8 cellular contexts compared by ENCODE assay signal in the genomic region with DNA sequence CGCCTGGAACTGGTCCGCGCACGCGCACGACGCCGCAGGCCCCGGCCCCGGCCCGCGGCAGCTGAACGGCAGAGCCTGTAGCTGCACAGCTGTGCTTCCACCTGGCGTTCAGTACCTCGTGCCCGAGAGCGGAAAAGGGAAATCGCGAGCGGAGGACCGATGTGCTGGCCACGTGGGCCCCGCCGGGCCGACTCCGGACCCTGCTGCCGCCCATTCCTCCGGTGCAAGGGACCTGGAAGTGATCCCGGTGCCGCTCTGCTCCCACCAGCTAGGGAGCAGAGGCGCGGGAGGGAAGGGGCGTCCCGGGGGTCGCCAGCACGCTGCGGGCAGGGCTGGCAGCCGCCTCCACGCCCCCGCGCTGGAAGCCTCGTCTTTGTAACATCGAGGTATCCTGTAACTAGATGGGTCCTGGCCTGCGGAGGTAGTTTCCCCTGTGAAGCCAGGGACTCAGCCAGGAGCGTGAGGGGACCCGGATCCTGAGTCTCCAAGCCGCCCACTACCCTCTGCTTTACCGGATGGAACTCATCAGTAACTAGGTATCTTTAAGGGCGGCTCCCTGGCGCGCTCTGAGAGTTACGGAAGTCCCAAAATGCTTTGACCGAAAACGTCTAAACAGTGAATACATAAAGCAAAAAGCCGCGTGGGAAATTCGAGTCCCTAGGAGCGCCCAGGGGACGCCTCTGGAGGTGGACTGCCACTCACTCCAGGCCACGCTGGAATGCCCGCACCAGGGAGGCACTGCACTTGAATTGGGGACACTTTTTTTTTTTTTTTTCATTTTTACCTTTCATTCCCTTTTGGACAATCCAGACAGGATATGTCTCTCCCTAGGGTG. TPM values are rescaled to one million over a fixed set of nuclear protein-coding genes. Genes with fewer than 3 reads are reported as not detected.
DNase-seq lines count a peak whose midpoint lies in the region; ATAC-seq and TF ChIP-seq lines count a peak whose summit lies in the region.

No MANE protein-coding gene starts in this region.

- H3K27me3 ChIP-seq in HUES48 (ENCODE audit: control insufficient read depth, insufficient read depth, low read length) (peaks cover 23% of the 10 kb centered on the region), ovary (no peaks in the 10 kb centered on the region), thoracic aorta (replicated peaks; ENCODE audit: insufficient read depth) (no peaks in the 10 kb centered on the region)

- intact Hi-C loops in ovary (cut with DNase I) = no loop called here

- TF ChIP-seq POLR2A in ovary (IDR thresholded peaks at IDR 0.05) = peak; percentile 45

- H3K36me3 ChIP-seq in HUES48 (ENCODE audit: control insufficient read depth, insufficient read depth, low read length) (peaks cover 11% of the 10 kb centered on the region), ovary (no peaks in the 10 kb centered on the region), thoracic aorta (peaks cover 6% of the 10 kb centered on the region)

- peak overlapping the region; percentile 69 for H3K4me3 ChIP-seq in HUES48 (ENCODE audit: low read depth, low read length)
- H3K4me3 ChIP-seq in fibroblast of villous mesenchyme (ENCODE audit: low read depth, low read length) = peak overlapping the region; percentile 63
- H3K4me3 ChIP-seq in ovary = peak overlapping the region; percentile 62
- H3K4me3 ChIP-seq in thoracic aorta = peak overlapping the region; percentile 99

- ATAC-seq in GM21515 (IDR thresholded peaks at IDR 0.05; ENCODE audit: unreplicated experiment) (peak; percentile 67), thoracic aorta (ENCODE audit: insufficient number of reproducible peaks, low FRiP score, low read depth) (peak; percentile 77)

- H3K9ac ChIP-seq in HUES48 (ENCODE audit: low read depth, low read length) = peak overlapping the region; percentile 82

- H3K4me1 ChIP-seq in HUES48 (ENCODE audit: control insufficient read depth, insufficient read depth, low read length) = peaks cover 10% of the 10 kb centered on the region
- H3K4me1 ChIP-seq in ovary (ENCODE audit: insufficient read depth) = no peaks in the 10 kb centered on the region
- peaks cover 14 to 59% of the 10 kb centered on the region in 2 donors for H3K4me1 ChIP-seq in thoracic aorta (ENCODE audit: control insufficient read depth in 1 of 2, low read depth in 2 of 2)

- H3K9me3 ChIP-seq in HUES48 (ENCODE audit: control insufficient read depth, insufficient read depth, low read length) = no peaks in the 10 kb centered on the region
- H3K9me3 ChIP-seq in ovary = no peaks in the 10 kb centered on the region
- no peaks in the 10 kb centered on the region for H3K9me3 ChIP-seq in thoracic aorta

- DNase-seq in DMS 273 (lab: John Stamatoyannopoulos, UW; ENCODE audit: unreplicated experiment) (peak; percentile 99), OCI-M2 (lab: John Stamatoyannopoulos, UW; ENCODE audit: unreplicated experiment) (peak; percentile 44), fibroblast of villous mesenchyme (ENCODE audit: low read depth) (peak; percentile 89), ovary (peak in 3 of 5 donors; percentile 91 to 96 (median 91)), thoracic aorta (ENCODE audit: low spot score) (peak; percentile 21)
- peak; percentile 90 to 95 for DNase-seq in activated T-cell treated with anti-CD3 and anti-CD28 coated beads, Interleukin-2, amount 50 U/mL, for 48 hours

- no peak for TF ChIP-seq EP300 in ovary (IDR thresholded peaks at IDR 0.05)

- TF ChIP-seq CTCF in fibroblast of villous mesenchyme (IDR thresholded peaks at IDR 0.05; ENCODE audit: insufficient read depth, low read depth, low read length) = no peak
- TF ChIP-seq CTCF in ovary (IDR thresholded peaks at IDR 0.05) = no peak
- TF ChIP-seq CTCF in thoracic aorta (IDR thresholded peaks at IDR 0.05) = peak; percentile 17

- H3K27ac ChIP-seq in HUES48 (ENCODE audit: low read depth, low read length) = peak overlapping the region; percentile 92
- H3K27ac ChIP-seq in ovary = peak overlapping the region; percentile 71 to 89
- peak overlapping the region; percentile 84 to 97 for H3K27ac ChIP-seq in thoracic aorta

- 0 to 1% (median 1%) methylated on average over 51 to 61 of the region's 61 CpGs for WGBS in ovary, 3 donors

RNA-seq across cellular contexts. Expression of gene ODC1, which starts 0.7 kb away (rescaled TPM):
- 88.3 and 133 TPM in 2 replicates for total RNA-seq in fibroblast of villous mesenchyme
- total RNA-seq in ovary = 100 to 1,000 TPM in 1 of 7 donors, 10 to 100 TPM in 6; 43.2 to 160 (median 55.7) TPM
- polyA plus RNA-seq in ovary = 100 to 1,000 TPM in 1 of 2 donors, 10 to 100 TPM in 1; 29.1 to 101 TPM
- total RNA-seq in thoracic aorta = 100 to 1,000 TPM; 104 to 123 TPM

Comparison
In these comparisons a context has a peak if more than half of its experiments do, and no peak if none do; other contexts are left out.
1. Peak in every context shown above with its lines: DNase-seq, ATAC-seq, H3K4me3 ChIP-seq and H3K27ac ChIP-seq.
2. DNase-seq: peak in every context shown above with its lines; median percentile 99 in DMS 273; 92 in activated T-cell treated with anti-CD3 and anti-CD28 coated beads, Interleukin-2, amount 50 U/mL, for 48 hours; 91 in ovary; 89 in fibroblast of villous mesenchyme; 44 in OCI-M2; 21 in thoracic aorta.